In genomic region chr5:151082976-151083651, GRCh38 we compare ENCODE assay signal across 8 cellular contexts. TPM values are rescaled to one million over a fixed set of nuclear protein-coding genes. Genes with fewer than 3 reads are reported as not detected.
DNase-seq lines count a peak whose midpoint lies in the region; ATAC-seq and TF ChIP-seq lines count a peak whose summit lies in the region.

No MANE protein-coding gene starts in this region.

- H3K36me3 Mint-ChIP-seq in activated B cell treated with CpG ODN at 0.5 μM for 24 hours (ENCODE audit: low read depth) (peaks cover 29% of the 10 kb centered on the region), WTC11 (no peaks in the 10 kb centered on the region)

- H3K9me3 Mint-ChIP-seq in activated B cell treated with CpG ODN at 0.5 μM for 24 hours, result no peaks in the 10 kb centered on the region
- no peaks in the 10 kb centered on the region for H3K9me3 Mint-ChIP-seq in WTC11

- POLR2A ChIA-PET in activated B cell treated with CpG ODN at 0.5 μM for 24 hours (lab: Charles Lee), result interaction anchor here (0.5 to 11.0 kb wide), 14 partner anchors 8 to 1082 kb away, joined by 3 to 242 read pairs (median 5); partner anchors contain the start of gene ANXA6
- POLR2A ChIA-PET in WTC11 (lab: Charles Lee), result interaction anchor here (0.6 to 0.7 kb wide), 2 partner anchors 8 to 69 kb away, joined by 4 read pairs; no protein-coding TSS in a partner anchor

- H3K4me3 Mint-ChIP-seq in activated B cell treated with CpG ODN at 0.5 μM for 24 hours (peak overlapping the region; percentile 93), WTC11 (no peak overlapping the region)

- H3K4me1 Mint-ChIP-seq in activated B cell treated with CpG ODN at 0.5 μM for 24 hours, result peaks cover 86% of the 10 kb centered on the region
- peaks cover 27% of the 10 kb centered on the region for H3K4me1 Mint-ChIP-seq in WTC11

- CTCF ChIA-PET in activated B cell treated with CpG ODN at 0.5 μM for 24 hours (lab: Charles Lee) (interaction anchor here (1.2 to 4.8 kb wide), 4 partner anchors 19 to 43 kb away, joined by 3 to 30 read pairs (median 7); no protein-coding TSS in a partner anchor), WTC11 (lab: Charles Lee) (interaction anchor here (0.6 to 6.1 kb wide), 8 partner anchors 10 to 156 kb away, joined by 3 to 45 read pairs (median 5); no protein-coding TSS in a partner anchor)

- TF ChIP-seq CTCF in activated B cell treated with CpG ODN at 0.5 μM for 24 hours (IDR thresholded peaks at IDR 0.05) (no peak), WTC11 (IDR thresholded peaks at IDR 0.05) (no peak)

- H3K27me3 Mint-ChIP-seq in activated B cell treated with CpG ODN at 0.5 μM for 24 hours (no peaks in the 10 kb centered on the region), WTC11 (ENCODE audit: low read depth) (no peaks in the 10 kb centered on the region)

- H3K27ac Mint-ChIP-seq in activated B cell treated with CpG ODN at 0.5 μM for 24 hours (peak overlapping the region; percentile 69), WTC11 (no peak overlapping the region)

- intact Hi-C loops in activated B cell treated with CpG ODN at 0.5 μM for 24 hours (cut with micrococcal nuclease), result loop anchor here (5.0 to 10.0 kb wide), 2 partner anchors 169 to 692 kb away; partner anchors contain the start of genes G3BP1 and GM2A

- ATAC-seq in HG03442 (IDR thresholded peaks at IDR 0.05; ENCODE audit: unreplicated experiment), result peak; percentile 9
- ATAC-seq in activated B cell treated with CpG ODN at 0.5 μM for 24 hours (ENCODE audit: low read depth), result no peak
- ATAC-seq in WTC11, result no peak
- no peak for ATAC-seq in GM19023 (IDR thresholded peaks at IDR 0.05; ENCODE audit: unreplicated experiment)

- no peak for DNase-seq in activated B cell treated with CpG ODN at 0.5 μM for 24 hours
- peak; percentile 20 for DNase-seq in effector CD8-positive, alpha-beta T cell (lab: John Stamatoyannopoulos, UW)
- peak; percentile 84 for DNase-seq in stimulated activated CD4-positive, alpha-beta T cell treated with anti-CD3 and anti-CD28 coated beads, Interleukin-1b, Interleukin-23, amount 100 ng/mL, for 48 hours
- no peak for DNase-seq in COLO829 (ENCODE audit: low spot score)
- no peak for DNase-seq in WTC11 (ENCODE audit: low spot score)
- no peak for DNase-seq in AML-193 (lab: John Stamatoyannopoulos, UW)

TF ChIP-seq in WTC11, 78 proteins besides CTCF, POLR2A, EP300 and RAD21:
- TF ChIP-seq KAT7 (CRISPR knock-in tag; IDR thresholded peaks at IDR 0.05; ENCODE audit: borderline replicate concordance) (no peak), TEAD1 (CRISPR knock-in tag; IDR thresholded peaks at IDR 0.05) (no peak), ATF3 (CRISPR knock-in tag; conservative IDR thresholded peaks at IDR 0.05) (no peak), ESRRA (CRISPR knock-in tag; IDR thresholded peaks at IDR 0.05; ENCODE audit: borderline replicate concordance) (no peak), FOXK1 (CRISPR knock-in tag; IDR thresholded peaks at IDR 0.05) (no peak)

RNA-seq across cellular contexts. Expression of gene TNIP1, which starts 2.3 kb away (rescaled TPM):
- 506 and 512 TPM in 2 replicates for total RNA-seq in activated B cell treated with CpG ODN at 0.5 μM for 24 hours
- 41.1 to 48.9 TPM (median 47.0 TPM) in 3 replicates for total RNA-seq in WTC11 (2021)

Comparison
In these comparisons a context has a peak if more than half of its experiments do, and no peak if none do; other contexts are left out.
1. DNase-seq: peak in effector CD8-positive, alpha-beta T cell (single experiment) and stimulated activated CD4-positive, alpha-beta T cell treated with anti-CD3 and anti-CD28 coated beads, Interleukin-1b, Interleukin-23, amount 100 ng/mL, for 48 hours (single experiment); none in activated B cell treated with CpG ODN at 0.5 μM for 24 hours (single experiment), COLO829 (single experiment), WTC11 (single experiment) and AML-193 (0 of 2).
2. RNA of gene TNIP1, which starts 2.3 kb away (total RNA-seq): 506 to 512 TPM in activated B cell treated with CpG ODN at 0.5 μM for 24 hours; 41.1 to 48.9 TPM in WTC11; every median in the first group is over 10 times any median in the second.